In the genomic region with DNA sequence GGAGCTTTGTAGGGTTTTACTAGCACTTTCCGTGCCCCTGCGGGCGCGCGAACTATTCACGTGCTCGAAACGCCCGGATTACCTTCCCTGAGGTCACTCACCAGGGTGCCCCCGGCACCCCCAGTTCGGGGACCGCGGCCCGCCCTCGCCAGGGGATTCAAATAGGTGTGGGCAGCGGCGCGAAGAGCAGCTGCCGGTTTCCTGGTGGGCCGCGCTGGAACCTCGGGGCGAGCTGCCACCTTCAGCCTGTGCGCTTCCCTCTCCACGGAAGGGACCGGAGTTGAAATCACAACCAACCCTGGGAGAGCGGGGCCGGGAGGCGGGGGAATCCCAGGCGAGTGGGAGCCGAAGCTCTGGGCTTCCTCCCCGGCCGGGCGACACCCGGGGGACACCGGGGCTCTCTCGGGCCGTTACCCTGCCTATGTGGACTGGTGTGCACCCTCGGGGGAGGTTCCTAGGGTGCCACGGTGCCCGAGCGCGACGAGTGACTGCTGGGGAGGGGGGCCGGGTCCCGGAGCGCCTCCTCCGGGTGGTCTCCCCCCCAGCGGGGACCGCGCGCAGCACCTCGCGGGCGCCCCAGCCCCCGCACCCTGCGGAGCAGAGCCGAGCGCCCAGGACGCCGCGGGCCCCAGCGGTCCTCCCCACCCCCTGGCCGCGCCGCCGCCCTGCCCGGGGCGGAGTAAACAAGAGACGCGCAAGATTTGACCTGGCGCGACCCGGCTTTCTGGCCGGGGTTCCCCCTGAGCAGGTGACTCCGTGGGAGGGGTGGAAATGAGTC, we compare ENCODE assay signal across 1 cellular context.
TF ChIP-seq lines count a peak whose summit lies in the region.

No MANE protein-coding gene starts in this region.

TF ChIP-seq in HepG2, 621 proteins besides CTCF, POLR2A, EP300 and RAD21 (continued from another document and continues in another):
- TF ChIP-seq MTF1 (CRISPR knock-in tag; IDR thresholded peaks at IDR 0.05) (no peak), ZNF615 (CRISPR knock-in tag; IDR thresholded peaks at IDR 0.05; ENCODE audit: borderline replicate concordance) (no peak), ZNF556 (CRISPR knock-in tag; IDR thresholded peaks at IDR 0.05; ENCODE audit: borderline replicate concordance) (no peak; the same call in 1 of the 2 replicates), HOXA3 (CRISPR knock-in tag; IDR thresholded peaks at IDR 0.05) (peak; percentile 59; the same call in 1 of the 2 replicates), TBX3 (IDR thresholded peaks at IDR 0.05; ENCODE audit: borderline replicate concordance) (no peak), ZNF350 (CRISPR knock-in tag; IDR thresholded peaks at IDR 0.05; ENCODE audit: borderline replicate concordance, low read depth) (no peak), ZC3H4 (CRISPR knock-in tag; IDR thresholded peaks at IDR 0.05; ENCODE audit: borderline replicate concordance) (no peak; the same call in 1 of the 2 replicates), ZNF557 (CRISPR knock-in tag; IDR thresholded peaks at IDR 0.05) (no peak), MYC (CRISPR knock-in tag; IDR thresholded peaks at IDR 0.05; ENCODE audit: borderline replicate concordance) (0 out of 2 replicates have a peak, but pooled peaks have one; percentile 8), ZFP90 (CRISPR knock-in tag; IDR thresholded peaks at IDR 0.05; ENCODE audit: borderline replicate concordance) (no peak), DNMT1 (CRISPR knock-in tag; IDR thresholded peaks at IDR 0.05) (no peak), GATA4 (IDR thresholded peaks at IDR 0.05; ENCODE audit: borderline replicate concordance, low read depth) (no peak), CCAR2 (optimal IDR thresholded peaks at IDR 0.05; ENCODE audit: low read depth, low read length) (no peak), ZNF296 (CRISPR knock-in tag; conservative IDR thresholded peaks at IDR 0.05) (no peak), SETDB1 (CRISPR knock-in tag; IDR thresholded peaks at IDR 0.05; ENCODE audit: borderline replicate concordance) (0 out of 2 replicates have a peak, but pooled peaks have one; percentile 77), KDM5A (IDR thresholded peaks at IDR 0.05; ENCODE audit: borderline replicate concordance, low read length) (no peak), SIN3A (IDR thresholded peaks at IDR 0.05; ENCODE audit: borderline replicate concordance, low read depth, low read length) (peak; percentile 94), HMGA1 (CRISPR knock-in tag; conservative IDR thresholded peaks at IDR 0.05) (no peak), ZNF646 (CRISPR knock-in tag; IDR thresholded peaks at IDR 0.05) (no peak), ZFX (CRISPR knock-in tag; IDR thresholded peaks at IDR 0.05; ENCODE audit: low read depth) (peak; percentile 42; the same call in 1 of the 2 replicates), DRAP1 (CRISPR knock-in tag; IDR thresholded peaks at IDR 0.05) (no peak), ZNF292 (CRISPR knock-in tag; IDR thresholded peaks at IDR 0.05; ENCODE audit: borderline replicate concordance, low read depth) (no peak), HIC2 (CRISPR knock-in tag; IDR thresholded peaks at IDR 0.05; ENCODE audit: low read depth) (no peak), ZNF512 (CRISPR knock-in tag; IDR thresholded peaks at IDR 0.05) (no peak), ZNF407 (CRISPR knock-in tag; IDR thresholded peaks at IDR 0.05; ENCODE audit: not compliant biosample characterization) (no peak), TP53 (CRISPR knock-in tag; conservative IDR thresholded peaks at IDR 0.05) (no peak), ZNF83 (CRISPR knock-in tag; IDR thresholded peaks at IDR 0.05; ENCODE audit: borderline replicate concordance) (no peak; the same call in 1 of the 2 replicates), GATAD2A (CRISPR knock-in tag; IDR thresholded peaks at IDR 0.05) (peak; percentile 51; the same call in 1 of the 2 replicates), MAFG (CRISPR knock-in tag; IDR thresholded peaks at IDR 0.05) (no peak), SMARCC2 (IDR thresholded peaks at IDR 0.05) (no peak), TAF1 (CRISPR knock-in tag; IDR thresholded peaks at IDR 0.05) (peak; percentile 18; the same call in 1 of the 2 replicates), POLR2G (IDR thresholded peaks at IDR 0.05; ENCODE audit: low read depth, low read length) (0 out of 2 replicates have a peak, but pooled peaks have one; percentile 38)
- TF ChIP-seq, protein P1, sequence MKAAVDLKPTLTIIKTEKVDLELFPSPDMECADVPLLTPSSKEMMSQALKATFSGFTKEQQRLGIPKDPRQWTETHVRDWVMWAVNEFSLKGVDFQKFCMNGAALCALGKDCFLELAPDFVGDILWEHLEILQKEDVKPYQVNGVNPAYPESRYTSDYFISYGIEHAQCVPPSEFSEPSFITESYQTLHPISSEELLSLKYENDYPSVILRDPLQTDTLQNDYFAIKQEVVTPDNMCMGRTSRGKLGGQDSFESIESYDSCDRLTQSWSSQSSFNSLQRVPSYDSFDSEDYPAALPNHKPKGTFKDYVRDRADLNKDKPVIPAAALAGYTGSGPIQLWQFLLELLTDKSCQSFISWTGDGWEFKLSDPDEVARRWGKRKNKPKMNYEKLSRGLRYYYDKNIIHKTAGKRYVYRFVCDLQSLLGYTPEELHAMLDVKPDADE (CRISPR knock-in tag; IDR thresholded peaks at IDR 0.05) = no peak
- TF ChIP-seq, protein P2, sequence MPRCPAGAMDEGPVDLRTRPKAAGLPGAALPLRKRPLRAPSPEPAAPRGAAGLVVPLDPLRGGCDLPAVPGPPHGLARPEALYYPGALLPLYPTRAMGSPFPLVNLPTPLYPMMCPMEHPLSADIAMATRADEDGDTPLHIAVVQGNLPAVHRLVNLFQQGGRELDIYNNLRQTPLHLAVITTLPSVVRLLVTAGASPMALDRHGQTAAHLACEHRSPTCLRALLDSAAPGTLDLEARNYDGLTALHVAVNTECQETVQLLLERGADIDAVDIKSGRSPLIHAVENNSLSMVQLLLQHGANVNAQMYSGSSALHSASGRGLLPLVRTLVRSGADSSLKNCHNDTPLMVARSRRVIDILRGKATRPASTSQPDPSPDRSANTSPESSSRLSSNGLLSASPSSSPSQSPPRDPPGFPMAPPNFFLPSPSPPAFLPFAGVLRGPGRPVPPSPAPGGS (CRISPR knock-in tag; IDR thresholded peaks at IDR 0.05) = peak; percentile 96
